Comparison of ENCODE assay signal across 8 cellular contexts in the genomic region with DNA sequence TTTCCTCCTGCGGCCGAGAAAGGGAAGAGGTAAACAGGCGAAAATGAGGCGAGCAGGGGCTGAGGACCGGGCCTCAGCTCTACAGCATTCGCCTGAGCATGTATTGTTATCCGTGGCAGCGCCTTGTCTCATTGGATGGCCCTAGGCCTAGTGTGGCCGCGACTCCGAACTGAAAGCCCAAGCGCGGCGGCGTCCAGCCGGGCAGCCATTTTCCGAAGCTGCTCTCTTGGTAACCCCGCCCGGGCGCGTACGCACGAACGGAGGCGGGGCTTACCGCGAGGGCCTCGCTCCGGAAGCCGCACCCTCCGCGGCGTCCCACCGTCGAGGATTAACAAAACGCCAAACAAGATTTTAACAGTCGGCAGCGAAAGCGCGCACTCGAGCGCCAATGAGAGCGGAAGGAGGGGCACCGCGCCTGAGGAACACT. TPM values are rescaled to one million over a fixed set of nuclear protein-coding genes. Genes with fewer than 3 reads are reported as not detected.
A peak's percentile ranks its signal among the peaks of the same experiment; 100 is the strongest.
DNase-seq lines count a peak whose midpoint lies in the region; TF ChIP-seq lines count a peak whose summit lies in the region.

No MANE protein-coding gene starts in this region.

- no peaks in the 10 kb centered on the region for H3K27me3 ChIP-seq in uterus

- intact Hi-C loops in activated T-helper 2 cell treated with anti-CD3 and anti-CD28 coated beads, Interferon-gamma antibody, Interleukin-2, Interleukin-4, amounts not matched to agents 10 μg/mL and 5 μg/mL and 100 μg/mL, durations not matched to agents 14 hours and 24 hours and 36 hours (cut with micrococcal nuclease), result loop anchor here (1.0 to 10.0 kb wide), 6 partner anchors 15 to 1089 kb away; a partner anchor contains a TSS
- intact Hi-C loops in uterus (cut with DNase I; ENCODE audit: low total_unique reads), result no loop called here

- H3K9me3 Mint-ChIP-seq in activated T-helper 2 cell treated with anti-CD3 and anti-CD28 coated beads, Interferon-gamma antibody, Interleukin-2, Interleukin-4, amounts not matched to agents 10 μg/mL and 5 μg/mL and 100 μg/mL, durations not matched to agents 14 hours and 24 hours and 36 hours, result no peaks in the 10 kb centered on the region
- H3K9me3 Mint-ChIP-seq in osteocyte (ENCODE audit: unreplicated experiment), result no peaks in the 10 kb centered on the region

- no peak for TF ChIP-seq EP300 in Ishikawa (IDR thresholded peaks at IDR 0.05; ENCODE audit: borderline replicate concordance)

- peaks cover 21% of the 10 kb centered on the region for H3K4me1 Mint-ChIP-seq in activated T-helper 2 cell treated with anti-CD3 and anti-CD28 coated beads, Interferon-gamma antibody, Interleukin-2, Interleukin-4, amounts not matched to agents 10 μg/mL and 5 μg/mL and 100 μg/mL, durations not matched to agents 14 hours and 24 hours and 36 hours (ENCODE audit: low read depth)
- peaks cover 33% of the 10 kb centered on the region for H3K4me1 Mint-ChIP-seq in osteocyte (ENCODE audit: unreplicated experiment)

- H3K4me1 ChIP-seq in uterus, result peaks cover 0 to 5% of the 10 kb centered on the region in 2 donors

- TF ChIP-seq CTCF in foreskin fibroblast (IDR thresholded peaks at IDR 0.05; ENCODE audit: low read depth, low read length) (no peak), osteocyte (IDR thresholded peaks at IDR 0.05) (no peak), uterus (IDR thresholded peaks at IDR 0.05) (no peak)

- no peaks in the 10 kb centered on the region for H3K9me3 ChIP-seq in uterus

- H3K27ac ChIP-seq in uterus, result peak overlapping the region; percentile 98 to 99

- H3K4me3 ChIP-seq in foreskin fibroblast (ENCODE audit: low read depth in 1 of 2, low read length in 2 of 2) (peak overlapping the region; percentile 84 to 89), uterus (peak overlapping the region; percentile 94 to 98)

- H3K36me3 ChIP-seq in uterus, result no peaks in the 10 kb centered on the region

- H3K36me3 Mint-ChIP-seq in activated T-helper 2 cell treated with anti-CD3 and anti-CD28 coated beads, Interferon-gamma antibody, Interleukin-2, Interleukin-4, amounts not matched to agents 10 μg/mL and 5 μg/mL and 100 μg/mL, durations not matched to agents 14 hours and 24 hours and 36 hours (ENCODE audit: low read depth), result peaks cover 24% of the 10 kb centered on the region
- no peaks in the 10 kb centered on the region for H3K36me3 Mint-ChIP-seq in osteocyte (ENCODE audit: unreplicated experiment)

- no peak for TF ChIP-seq RAD21 in Ishikawa (IDR thresholded peaks at IDR 0.05; ENCODE audit: low read depth)

- peak overlapping the region; percentile 90 for H3K4me3 Mint-ChIP-seq in activated T-helper 2 cell treated with anti-CD3 and anti-CD28 coated beads, Interferon-gamma antibody, Interleukin-2, Interleukin-4, amounts not matched to agents 10 μg/mL and 5 μg/mL and 100 μg/mL, durations not matched to agents 14 hours and 24 hours and 36 hours (ENCODE audit: low read depth)
- H3K4me3 Mint-ChIP-seq in osteocyte (ENCODE audit: unreplicated experiment), result peak overlapping the region; percentile 97

- peak; percentile 95 to 100 for DNase-seq in NCI-H187 (lab: John Stamatoyannopoulos, UW)
- no peak for DNase-seq in NCI-H187 treated with DMSO at 0.1 percent for 48 hours (lab: John Stamatoyannopoulos, UW)
- DNase-seq in activated T-helper 2 cell treated with anti-CD3 and anti-CD28 coated beads, Interferon-gamma antibody, Interleukin-2, Interleukin-4, amounts not matched to agents 10 μg/mL and 5 μg/mL and 100 μg/mL, durations not matched to agents 14 hours and 24 hours and 36 hours (ENCODE audit: low spot score), result no peak
- no peak for DNase-seq in foreskin fibroblast
- peak; percentile 99 for DNase-seq in osteocyte (ENCODE audit: extremely low spot score, unreplicated experiment)
- peak in 1 of 2 donors; percentile 97 for DNase-seq in uterus
- DNase-seq in NCI-H1092 treated with DMSO at 0.1 percent for 48 hours (lab: John Stamatoyannopoulos, UW), result no peak

- H3K27me3 Mint-ChIP-seq in activated T-helper 2 cell treated with anti-CD3 and anti-CD28 coated beads, Interferon-gamma antibody, Interleukin-2, Interleukin-4, amounts not matched to agents 10 μg/mL and 5 μg/mL and 100 μg/mL, durations not matched to agents 14 hours and 24 hours and 36 hours (ENCODE audit: low read depth), result peaks cover 2% of the 10 kb centered on the region
- H3K27me3 Mint-ChIP-seq in osteocyte (ENCODE audit: unreplicated experiment), result peaks cover 3% of the 10 kb centered on the region

- peak; percentile 85 to 86 for TF ChIP-seq POLR2A in uterus (IDR thresholded peaks at IDR 0.05)

- H3K27ac Mint-ChIP-seq in activated T-helper 2 cell treated with anti-CD3 and anti-CD28 coated beads, Interferon-gamma antibody, Interleukin-2, Interleukin-4, amounts not matched to agents 10 μg/mL and 5 μg/mL and 100 μg/mL, durations not matched to agents 14 hours and 24 hours and 36 hours, result peak overlapping the region; percentile 97
- peak overlapping the region; percentile 100 for H3K27ac Mint-ChIP-seq in osteocyte (ENCODE audit: unreplicated experiment)

TF ChIP-seq in Ishikawa, 13 proteins besides CTCF, POLR2A, EP300 and RAD21:
- TF ChIP-seq TAF1 (IDR thresholded peaks at IDR 0.05; ENCODE audit: low read depth), result peak; percentile 97
- TF ChIP-seq, protein P1, sequence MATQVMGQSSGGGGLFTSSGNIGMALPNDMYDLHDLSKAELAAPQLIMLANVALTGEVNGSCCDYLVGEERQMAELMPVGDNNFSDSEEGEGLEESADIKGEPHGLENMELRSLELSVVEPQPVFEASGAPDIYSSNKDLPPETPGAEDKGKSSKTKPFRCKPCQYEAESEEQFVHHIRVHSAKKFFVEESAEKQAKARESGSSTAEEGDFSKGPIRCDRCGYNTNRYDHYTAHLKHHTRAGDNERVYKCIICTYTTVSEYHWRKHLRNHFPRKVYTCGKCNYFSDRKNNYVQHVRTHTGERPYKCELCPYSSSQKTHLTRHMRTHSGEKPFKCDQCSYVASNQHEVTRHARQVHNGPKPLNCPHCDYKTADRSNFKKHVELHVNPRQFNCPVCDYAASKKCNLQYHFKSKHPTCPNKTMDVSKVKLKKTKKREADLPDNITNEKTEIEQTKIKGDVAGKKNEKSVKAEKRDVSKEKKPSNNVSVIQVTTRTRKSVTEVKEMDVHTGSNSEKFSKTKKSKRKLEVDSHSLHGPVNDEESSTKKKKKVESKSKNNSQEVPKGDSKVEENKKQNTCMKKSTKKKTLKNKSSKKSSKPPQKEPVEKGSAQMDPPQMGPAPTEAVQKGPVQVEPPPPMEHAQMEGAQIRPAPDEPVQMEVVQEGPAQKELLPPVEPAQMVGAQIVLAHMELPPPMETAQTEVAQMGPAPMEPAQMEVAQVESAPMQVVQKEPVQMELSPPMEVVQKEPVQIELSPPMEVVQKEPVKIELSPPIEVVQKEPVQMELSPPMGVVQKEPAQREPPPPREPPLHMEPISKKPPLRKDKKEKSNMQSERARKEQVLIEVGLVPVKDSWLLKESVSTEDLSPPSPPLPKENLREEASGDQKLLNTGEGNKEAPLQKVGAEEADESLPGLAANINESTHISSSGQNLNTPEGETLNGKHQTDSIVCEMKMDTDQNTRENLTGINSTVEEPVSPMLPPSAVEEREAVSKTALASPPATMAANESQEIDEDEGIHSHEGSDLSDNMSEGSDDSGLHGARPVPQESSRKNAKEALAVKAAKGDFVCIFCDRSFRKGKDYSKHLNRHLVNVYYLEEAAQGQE (IDR thresholded peaks at IDR 0.05; ENCODE audit: low read depth), result no peak
- TF ChIP-seq YY1 (IDR thresholded peaks at IDR 0.05; ENCODE audit: low read depth), result peak; percentile 96
- TF ChIP-seq FOXM1 (IDR thresholded peaks at IDR 0.05; ENCODE audit: borderline replicate concordance, low read depth), result no peak

RNA-seq across cellular contexts. Expression of a gene that starts 0.8 kb away (rescaled TPM):
- 68.0 and 69.8 TPM in 2 replicates for total RNA-seq in activated T-helper 2 cell treated with anti-CD3 and anti-CD28 coated beads, Interferon-gamma antibody, Interleukin-2, Interleukin-4, amounts not matched to agents 10 μg/mL and 5 μg/mL and 100 μg/mL, durations not matched to agents 14 hours and 24 hours and 36 hours
- 24.6 and 25.7 TPM in 2 replicates for total RNA-seq in osteocyte
- total RNA-seq in uterus, result 10 to 100 TPM; 16.9 to 93.5 (median 41.5) TPM

Comparison
In these comparisons a context has a peak if more than half of its experiments do, and no peak if none do; other contexts are left out.
1. DNase-seq: peak in NCI-H187 (2 of 2) and osteocyte (single experiment); none in NCI-H187 treated with DMSO at 0.1 percent for 48 hours (single experiment), activated T-helper 2 cell treated with anti-CD3 and anti-CD28 coated beads, Interferon-gamma antibody, Interleukin-2, Interleukin-4, amounts not matched to agents 10 μg/mL and 5 μg/mL and 100 μg/mL, durations not matched to agents 14 hours and 24 hours and 36 hours (single experiment), foreskin fibroblast (0 of 2) and NCI-H1092 treated with DMSO at 0.1 percent for 48 hours (single experiment).